ENCODE assay signal across 17 cellular contexts in the genomic region with DNA sequence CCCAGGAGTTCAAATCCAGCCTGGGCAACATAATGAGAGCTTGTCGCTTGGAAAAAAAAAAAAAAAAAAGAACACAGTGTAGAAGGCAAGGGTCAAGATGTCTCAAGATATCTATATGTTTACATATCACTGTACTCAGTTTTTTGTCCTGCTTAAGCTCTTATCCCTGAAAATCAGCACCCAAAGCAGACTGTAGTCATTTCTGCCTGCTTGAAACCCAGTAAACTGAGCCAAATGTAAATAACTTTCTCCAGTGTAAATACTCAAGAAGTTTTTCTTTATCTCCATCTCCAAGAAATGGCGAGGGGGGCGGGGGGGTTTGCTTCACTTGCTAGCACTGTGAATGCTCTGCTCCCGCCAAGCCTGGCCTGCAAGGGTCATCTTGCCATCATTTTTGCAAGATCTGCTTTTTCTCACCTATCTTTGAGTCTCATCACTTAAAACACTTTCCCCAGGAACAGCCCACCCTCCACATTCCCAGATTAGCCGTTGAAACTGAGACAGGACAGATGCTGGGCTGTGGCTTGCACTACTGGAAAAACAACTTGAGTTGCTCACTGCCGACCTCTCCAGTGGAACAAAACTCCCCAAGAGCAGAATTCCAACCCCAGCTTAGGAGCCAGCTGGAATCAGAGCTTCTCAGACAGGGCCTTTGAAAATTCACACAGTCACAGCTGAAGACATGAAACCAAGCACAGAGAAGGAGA. TPM values are rescaled to one million over a fixed set of nuclear protein-coding genes. Genes with fewer than 3 reads are reported as not detected.
A peak's percentile ranks its signal among the peaks of the same experiment; 100 is the strongest.
DNase-seq lines count a peak whose midpoint lies in the region; ATAC-seq, FAIRE-seq and TF ChIP-seq lines count a peak whose summit lies in the region.
"Had no signal": no experiment of that assay in that cellular context is flagged by ENCODE, and none has a peak within 500 bp of the region (broad histone marks: within the 10 kb centered on the region; RNA-seq: fewer than 3 reads in every experiment).

No MANE protein-coding gene starts in this region.

- H4K8ac ChIP-seq in neuronal stem cell (ENCODE audit: low read depth, low read length): no peak overlapping the region

- no peak overlapping the region for H3K27ac ChIP-seq in astrocyte (ENCODE audit: low read depth, low read length)
- peak overlapping the region in 7 of 12 donors; percentile 8 to 60 (median 39) for H3K27ac ChIP-seq in heart left ventricle
- peak overlapping the region; percentile 88 for H3K27ac ChIP-seq in neuronal stem cell (replicated peaks; ENCODE audit: low read length)
- H3K27ac ChIP-seq in transverse colon: peak overlapping the region; percentile 55 to 68 (median 61)
- H3K27ac ChIP-seq: BLaER1 had no signal

- H3K27ac Mint-ChIP-seq in astrocyte (ENCODE audit: unreplicated experiment): peak overlapping the region; percentile 66
- H3K27ac Mint-ChIP-seq: stimulated activated effector memory CD8-positive, alpha-beta T cell treated with anti-CD3 and anti-CD28 coated beads, Interleukin-12 subunit alpha, Interleukin-12 subunit beta, amount 100 ng/mL, for 72 hours; T-helper 17 cell had no signal

- H3K36me3 ChIP-seq in astrocyte (ENCODE audit: insufficient read depth, low read length) (no peaks in the 10 kb centered on the region), heart left ventricle (no peaks in the 10 kb centered on the region), neuronal stem cell (replicated peaks in 1 of 2; ENCODE audit: control insufficient read depth in 2 of 2, insufficient read depth in 2 of 2, low read length in 2 of 2) (no peaks in the 10 kb centered on the region), transverse colon (no peaks in the 10 kb centered on the region)
- H3K36me3 ChIP-seq: BLaER1, gastrocnemius medialis had no signal

- H2AFZ ChIP-seq in astrocyte (ENCODE audit: low read depth, low read length) (no peak overlapping the region), neuronal stem cell (ENCODE audit: low read length) (no peak overlapping the region)

- H3K79me1 ChIP-seq in neuronal stem cell (ENCODE audit: low read depth, low read length): no peaks in the 10 kb centered on the region

- H2BK5ac ChIP-seq in neuronal stem cell (ENCODE audit: low read length): peak overlapping the region; percentile 59

- no peak overlapping the region for H2AK5ac ChIP-seq in neuronal stem cell (ENCODE audit: low read depth, low read length)

- H4K20me1 ChIP-seq in astrocyte (ENCODE audit: insufficient read depth, low read length): no peaks in the 10 kb centered on the region
- H4K20me1 ChIP-seq: BLaER1 had no signal

- peak overlapping the region; percentile 9 for H3K18ac ChIP-seq in neuronal stem cell (ENCODE audit: low read length)

- no peak for TF ChIP-seq EP300 in transverse colon (IDR thresholded peaks at IDR 0.05; ENCODE audit: low read depth)

- ATAC-seq in heart left ventricle: peak; percentile 29 to 65 (median 42)
- ATAC-seq: activated naive CD4-positive, alpha-beta T cell treated with anti-CD3 and anti-CD28 coated beads, Interleukin-2, amount 50 U/mL, for 72 hours; gastrocnemius medialis; stimulated activated effector memory CD8-positive, alpha-beta T cell treated with anti-CD3 and anti-CD28 coated beads, Interleukin-12 subunit alpha, Interleukin-12 subunit beta, amount 100 ng/mL, for 72 hours; T-helper 17 cell had no signal

- H3K4me1 Mint-ChIP-seq in astrocyte (ENCODE audit: low read depth, unreplicated experiment): peaks cover 40% of the 10 kb centered on the region
- H3K4me1 Mint-ChIP-seq: central memory CD8-positive, alpha-beta T cell; stimulated activated effector memory CD8-positive, alpha-beta T cell treated with anti-CD3 and anti-CD28 coated beads, Interleukin-12 subunit alpha, Interleukin-12 subunit beta, amount 100 ng/mL, for 72 hours; T-helper 17 cell had no signal

- FAIRE-seq in astrocyte (lab: Jason Lieb, UNC): no peak
- FAIRE-seq: HTR-8/SVneo had no signal

- peak overlapping the region; percentile 23 for H2BK12ac ChIP-seq in neuronal stem cell (ENCODE audit: low read length)

- H2BK120ac ChIP-seq in neuronal stem cell (ENCODE audit: low read depth, low read length): no peak overlapping the region

- H3K36me3 Mint-ChIP-seq in astrocyte (ENCODE audit: low read depth, unreplicated experiment): peaks cover 4% of the 10 kb centered on the region
- H3K36me3 Mint-ChIP-seq: activated naive CD4-positive, alpha-beta T cell treated with anti-CD3 and anti-CD28 coated beads, Interleukin-2, amount 50 U/mL, for 72 hours; stimulated activated effector memory CD8-positive, alpha-beta T cell treated with anti-CD3 and anti-CD28 coated beads, Interleukin-12 subunit alpha, Interleukin-12 subunit beta, amount 100 ng/mL, for 72 hours had no signal

- H4K91ac ChIP-seq in neuronal stem cell (ENCODE audit: low read depth, low read length, poor library complexity): no peak overlapping the region

- H3K4me1 ChIP-seq in astrocyte (ENCODE audit: insufficient read depth, low read length) (peaks cover 11% of the 10 kb centered on the region), heart left ventricle (peaks cover 0 to 24% (median 4%) of the 10 kb centered on the region in 12 donors), neuronal stem cell (ENCODE audit: control insufficient read depth in 2 of 2, insufficient read depth in 1 of 2, low read depth in 1 of 2, low read length in 2 of 2) (peaks cover 22% of the 10 kb centered on the region in 2 donors), transverse colon (peaks cover 3 to 19% (median 6%) of the 10 kb centered on the region in 4 donors)
- H3K4me1 ChIP-seq: gastrocnemius medialis had no signal

- H3K4me3 Mint-ChIP-seq in astrocyte (ENCODE audit: unreplicated experiment): no peak overlapping the region
- H3K4me3 Mint-ChIP-seq: central memory CD8-positive, alpha-beta T cell; stimulated activated effector memory CD8-positive, alpha-beta T cell treated with anti-CD3 and anti-CD28 coated beads, Interleukin-12 subunit alpha, Interleukin-12 subunit beta, amount 100 ng/mL, for 72 hours; T-helper 17 cell had no signal

- intact Hi-C loops in heart left ventricle (cut with DNase I) (no loop called here), transverse colon (cut with DNase I; ENCODE audit: low total_unique reads) (loop anchor here (5.0 kb wide), 1 partner anchor 868 kb away; no protein-coding TSS in a partner anchor)

- no peaks in the 10 kb centered on the region for H3K79me2 ChIP-seq in astrocyte (ENCODE audit: insufficient read depth, low read length)

- no peak overlapping the region for H3K4me3 ChIP-seq in astrocyte (ENCODE audit: insufficient read depth, low read depth, low read length)
- H3K4me3 ChIP-seq in heart left ventricle: no peak overlapping the region
- no peak overlapping the region for H3K4me3 ChIP-seq in neuronal stem cell (ENCODE audit: low read length in 2 of 2)
- no peak overlapping the region for H3K4me3 ChIP-seq in transverse colon
- H3K4me3 ChIP-seq: BLaER1, gastrocnemius medialis had no signal

- H3K4me2 ChIP-seq in astrocyte (ENCODE audit: low read length) (no peak overlapping the region), neuronal stem cell (ENCODE audit: insufficient read depth, low read length, poor library complexity, severe bottlenecking) (no peak overlapping the region)
- H3K4me2 ChIP-seq: BLaER1 had no signal

- in situ Hi-C loops in transverse colon (cut with MboI; ENCODE audit: low pct_ligation_motif_present in 1 of 4, low pct_unique_long_range_greater_than_20kb in 1 of 4, low sequenced_read_pairs in 3 of 4): no loop called here
- in situ Hi-C loops in KBM-7 (cut with MboI; ENCODE audit: low pct_unique_long_range_greater_than_20kb, low sequenced_read_pairs): no loop called here

- no peak overlapping the region for H3K14ac ChIP-seq in neuronal stem cell (ENCODE audit: low read length)

- H3K27me3 ChIP-seq in astrocyte (ENCODE audit: insufficient read depth, low read length): peaks cover 15% of the 10 kb centered on the region
- H3K27me3 ChIP-seq in heart left ventricle: no peaks in the 10 kb centered on the region
- no peaks in the 10 kb centered on the region for H3K27me3 ChIP-seq in neuronal stem cell (ENCODE audit: control insufficient read depth in 3 of 3, insufficient read depth in 3 of 3, low read depth in 1 of 3, low read length in 3 of 3)
- no peaks in the 10 kb centered on the region for H3K27me3 ChIP-seq in transverse colon
- H3K27me3 ChIP-seq: BLaER1, gastrocnemius medialis had no signal

- H3K27me3 Mint-ChIP-seq in astrocyte (ENCODE audit: low read depth, unreplicated experiment): no peaks in the 10 kb centered on the region

- H3K9ac ChIP-seq in astrocyte (ENCODE audit: low read length) (no peak overlapping the region), neuronal stem cell (ENCODE audit: low read depth, low read length, poor library complexity) (no peak overlapping the region)
- H3K9ac ChIP-seq: BLaER1 had no signal

- no peak overlapping the region for H3K23ac ChIP-seq in neuronal stem cell (ENCODE audit: low read depth, low read length, poor library complexity)

- no peaks in the 10 kb centered on the region for H3K9me3 ChIP-seq in astrocyte (ENCODE audit: insufficient read depth, low read depth, low read length)
- H3K9me3 ChIP-seq in heart left ventricle: no peaks in the 10 kb centered on the region
- H3K9me3 ChIP-seq in neuronal stem cell (replicated peaks in 1 of 2; ENCODE audit: control insufficient read depth in 2 of 2, insufficient read depth in 1 of 2, low read depth in 1 of 2, low read length in 2 of 2): peaks cover 0 to 3% of the 10 kb centered on the region in 2 donors
- H3K9me3 ChIP-seq in transverse colon: no peaks in the 10 kb centered on the region
- H3K9me3 ChIP-seq: BLaER1, gastrocnemius medialis had no signal

- TF ChIP-seq POLR2A in heart left ventricle (IDR thresholded peaks at IDR 0.05): no peak
- no peak for TF ChIP-seq POLR2A in transverse colon (IDR thresholded peaks at IDR 0.05)

- H2BK15ac ChIP-seq in neuronal stem cell (ENCODE audit: low read length): no peak overlapping the region

- TF ChIP-seq CTCF in astrocyte (IDR thresholded peaks at IDR 0.05; ENCODE audit: insufficient read depth, low read depth, low read length) (no peak), heart left ventricle (IDR thresholded peaks at IDR 0.05) (no peak), transverse colon (IDR thresholded peaks at IDR 0.05) (no peak)

- DNase-seq in astrocyte (ENCODE audit: low read depth): no peak
- DNase-seq in heart left ventricle: peak in 1 of 5 donors; percentile 37
- DNase-seq in neuronal stem cell (ENCODE audit: low spot score): no peak
- DNase-seq in transverse colon: peak; percentile 12
- no peak for DNase-seq in KBM-7
- DNase-seq in DMS 273 treated with DMSO at 0.1 percent for 48 hours (lab: John Stamatoyannopoulos, UW): no peak
- no peak for DNase-seq in T-helper 2 cell
- DNase-seq: activated T-cell treated with anti-CD3 and anti-CD28 coated beads for 4 hours, DMS79 treated with DMSO at 0.1 percent for 48 hours, gastrocnemius medialis, NCI-H1930, T-helper 17 cell had no signal

- WGBS in heart left ventricle, 4 donors: 65 to 74% (median 69%) methylated on average over 6 of the region's 6 CpGs
- WGBS in neuronal stem cell (ENCODE audit: extremely low coverage in 2 of 2, insufficient read length in 2 of 2, insufficient replicate concordance in 1 of 2), 2 donors: no CpG with 5 or more reads among the region's 6 CpGs
- WGBS in transverse colon (ENCODE audit: low coverage in 1 of 2), 2 donors: 59 to 84% methylated on average over 3 to 6 of the region's 6 CpGs

- H3K4ac ChIP-seq in neuronal stem cell (ENCODE audit: low read length): no peak overlapping the region

- peaks cover 2% of the 10 kb centered on the region for H3K9me3 Mint-ChIP-seq in astrocyte (ENCODE audit: unreplicated experiment)
- H3K9me3 Mint-ChIP-seq: activated naive CD4-positive, alpha-beta T cell treated with anti-CD3 and anti-CD28 coated beads, Interleukin-2, amount 50 U/mL, for 72 hours; central memory CD8-positive, alpha-beta T cell; stimulated activated effector memory CD8-positive, alpha-beta T cell treated with anti-CD3 and anti-CD28 coated beads, Interleukin-12 subunit alpha, Interleukin-12 subunit beta, amount 100 ng/mL, for 72 hours had no signal

RNA-seq across cellular contexts. Expression of gene AFAP1L2, which starts 54.6 kb away (rescaled TPM):
- total RNA-seq in astrocyte: 26.6 and 28.1 TPM in 2 replicates
- total RNA-seq in heart left ventricle: 1 to 10 TPM; 2.8 to 8.2 (median 5.0) TPM
- polyA plus RNA-seq in heart left ventricle: 1 to 10 TPM; 2.8 to 3.0 TPM
- polyA plus RNA-seq in neuronal stem cell (2013, experiment 1 of 2): 6.7 TPM
- 6.9 TPM for polyA plus RNA-seq in neuronal stem cell (2013, experiment 2 of 2)
- total RNA-seq in transverse colon: 10 to 100 TPM; 12.2 to 42.6 (median 13.2) TPM
